1 cellular context compared by ENCODE assay signal in the genomic region with DNA sequence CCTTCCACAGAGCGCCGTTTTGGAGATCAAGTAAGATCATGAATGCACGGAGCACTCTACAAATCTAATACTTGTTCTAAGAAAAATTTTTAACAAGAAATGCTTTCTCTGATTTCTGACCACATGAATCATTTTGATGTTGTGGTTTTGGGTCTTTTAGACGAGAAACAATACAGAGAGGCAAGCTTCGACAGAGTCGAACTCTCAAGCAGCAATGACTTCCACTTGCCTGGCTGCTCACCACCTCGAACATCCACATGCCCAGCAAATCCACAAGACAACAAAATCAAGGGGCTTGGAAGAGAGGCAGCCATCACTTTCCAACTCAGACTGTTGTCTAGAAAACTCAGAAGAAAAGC.
TF ChIP-seq lines count a peak whose summit lies in the region.

No MANE protein-coding gene starts in this region.

TF ChIP-seq in GM23338, 12 proteins besides CTCF, POLR2A, EP300 and RAD21 (continued from another document):
- TF ChIP-seq, protein P1, sequence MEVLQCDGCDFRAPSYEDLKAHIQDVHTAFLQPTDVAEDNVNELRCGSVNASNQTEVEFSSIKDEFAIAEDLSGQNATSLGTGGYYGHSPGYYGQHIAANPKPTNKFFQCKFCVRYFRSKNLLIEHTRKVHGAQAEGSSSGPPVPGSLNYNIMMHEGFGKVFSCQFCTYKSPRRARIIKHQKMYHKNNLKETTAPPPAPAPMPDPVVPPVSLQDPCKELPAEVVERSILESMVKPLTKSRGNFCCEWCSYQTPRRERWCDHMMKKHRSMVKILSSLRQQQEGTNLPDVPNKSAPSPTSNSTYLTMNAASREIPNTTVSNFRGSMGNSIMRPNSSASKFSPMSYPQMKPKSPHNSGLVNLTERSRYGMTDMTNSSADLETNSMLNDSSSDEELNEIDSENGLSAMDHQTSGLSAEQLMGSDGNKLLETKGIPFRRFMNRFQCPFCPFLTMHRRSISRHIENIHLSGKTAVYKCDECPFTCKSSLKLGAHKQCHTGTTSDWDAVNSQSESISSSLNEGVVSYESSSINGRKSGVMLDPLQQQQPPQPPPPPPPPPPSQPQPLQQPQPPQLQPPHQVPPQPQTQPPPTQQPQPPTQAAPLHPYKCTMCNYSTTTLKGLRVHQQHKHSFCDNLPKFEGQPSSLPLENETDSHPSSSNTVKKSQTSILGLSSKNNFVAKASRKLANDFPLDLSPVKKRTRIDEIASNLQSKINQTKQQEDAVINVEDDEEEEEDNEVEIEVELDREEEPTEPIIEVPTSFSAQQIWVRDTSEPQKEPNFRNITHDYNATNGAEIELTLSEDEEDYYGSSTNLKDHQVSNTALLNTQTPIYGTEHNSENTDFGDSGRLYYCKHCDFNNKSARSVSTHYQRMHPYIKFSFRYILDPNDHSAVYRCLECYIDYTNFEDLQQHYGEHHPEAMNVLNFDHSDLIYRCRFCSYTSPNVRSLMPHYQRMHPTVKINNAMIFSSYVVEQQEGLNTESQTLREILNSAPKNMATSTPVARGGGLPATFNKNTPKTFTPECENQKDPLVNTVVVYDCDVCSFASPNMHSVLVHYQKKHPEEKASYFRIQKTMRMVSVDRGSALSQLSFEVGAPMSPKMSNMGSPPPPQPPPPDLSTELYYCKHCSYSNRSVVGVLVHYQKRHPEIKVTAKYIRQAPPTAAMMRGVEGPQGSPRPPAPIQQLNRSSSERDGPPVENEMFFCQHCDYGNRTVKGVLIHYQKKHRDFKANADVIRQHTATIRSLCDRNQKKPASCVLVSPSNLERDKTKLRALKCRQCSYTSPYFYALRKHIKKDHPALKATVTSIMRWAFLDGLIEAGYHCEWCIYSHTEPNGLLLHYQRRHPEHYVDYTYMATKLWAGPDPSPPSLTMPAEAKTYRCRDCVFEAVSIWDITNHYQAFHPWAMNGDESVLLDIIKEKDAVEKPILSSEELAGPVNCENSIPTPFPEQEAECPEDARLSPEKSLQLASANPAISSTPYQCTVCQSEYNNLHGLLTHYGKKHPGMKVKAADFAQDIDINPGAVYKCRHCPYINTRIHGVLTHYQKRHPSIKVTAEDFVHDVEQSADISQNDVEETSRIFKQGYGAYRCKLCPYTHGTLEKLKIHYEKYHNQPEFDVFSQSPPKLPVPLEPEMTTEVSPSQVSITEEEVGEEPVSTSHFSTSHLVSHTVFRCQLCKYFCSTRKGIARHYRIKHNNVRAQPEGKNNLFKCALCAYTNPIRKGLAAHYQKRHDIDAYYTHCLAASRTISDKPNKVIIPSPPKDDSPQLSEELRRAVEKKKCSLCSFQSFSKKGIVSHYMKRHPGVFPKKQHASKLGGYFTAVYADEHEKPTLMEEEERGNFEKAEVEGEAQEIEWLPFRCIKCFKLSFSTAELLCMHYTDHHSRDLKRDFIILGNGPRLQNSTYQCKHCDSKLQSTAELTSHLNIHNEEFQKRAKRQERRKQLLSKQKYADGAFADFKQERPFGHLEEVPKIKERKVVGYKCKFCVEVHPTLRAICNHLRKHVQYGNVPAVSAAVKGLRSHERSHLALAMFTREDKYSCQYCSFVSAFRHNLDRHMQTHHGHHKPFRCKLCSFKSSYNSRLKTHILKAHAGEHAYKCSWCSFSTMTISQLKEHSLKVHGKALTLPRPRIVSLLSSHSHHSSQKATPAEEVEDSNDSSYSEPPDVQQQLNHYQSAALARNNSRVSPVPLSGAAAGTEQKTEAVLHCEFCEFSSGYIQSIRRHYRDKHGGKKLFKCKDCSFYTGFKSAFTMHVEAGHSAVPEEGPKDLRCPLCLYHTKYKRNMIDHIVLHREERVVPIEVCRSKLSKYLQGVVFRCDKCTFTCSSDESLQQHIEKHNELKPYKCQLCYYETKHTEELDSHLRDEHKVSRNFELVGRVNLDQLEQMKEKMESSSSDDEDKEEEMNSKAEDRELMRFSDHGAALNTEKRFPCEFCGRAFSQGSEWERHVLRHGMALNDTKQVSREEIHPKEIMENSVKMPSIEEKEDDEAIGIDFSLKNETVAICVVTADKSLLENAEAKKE (CRISPR knock-in tag; IDR thresholded peaks at IDR 0.05), result no peak
- TF ChIP-seq NANOG (IDR thresholded peaks at IDR 0.05; ENCODE audit: borderline replicate concordance), result no peak
- no peak for TF ChIP-seq JUNB (IDR thresholded peaks at IDR 0.05; ENCODE audit: unreplicated experiment)
- no peak for TF ChIP-seq CREB1 (CRISPR knock-in tag; IDR thresholded peaks at IDR 0.05; ENCODE audit: low read depth)
- no peak for TF ChIP-seq ZNF331 (CRISPR knock-in tag; IDR thresholded peaks at IDR 0.05; ENCODE audit: low read depth)
- TF ChIP-seq, protein P2, sequence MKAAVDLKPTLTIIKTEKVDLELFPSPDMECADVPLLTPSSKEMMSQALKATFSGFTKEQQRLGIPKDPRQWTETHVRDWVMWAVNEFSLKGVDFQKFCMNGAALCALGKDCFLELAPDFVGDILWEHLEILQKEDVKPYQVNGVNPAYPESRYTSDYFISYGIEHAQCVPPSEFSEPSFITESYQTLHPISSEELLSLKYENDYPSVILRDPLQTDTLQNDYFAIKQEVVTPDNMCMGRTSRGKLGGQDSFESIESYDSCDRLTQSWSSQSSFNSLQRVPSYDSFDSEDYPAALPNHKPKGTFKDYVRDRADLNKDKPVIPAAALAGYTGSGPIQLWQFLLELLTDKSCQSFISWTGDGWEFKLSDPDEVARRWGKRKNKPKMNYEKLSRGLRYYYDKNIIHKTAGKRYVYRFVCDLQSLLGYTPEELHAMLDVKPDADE (IDR thresholded peaks at IDR 0.05), result no peak
- TF ChIP-seq EZH2 (IDR thresholded peaks at IDR 0.05; ENCODE audit: low read depth, unreplicated experiment), result no peak
- no peak for TF ChIP-seq ZNF114 (CRISPR knock-in tag; IDR thresholded peaks at IDR 0.05)
- TF ChIP-seq, protein P3, sequence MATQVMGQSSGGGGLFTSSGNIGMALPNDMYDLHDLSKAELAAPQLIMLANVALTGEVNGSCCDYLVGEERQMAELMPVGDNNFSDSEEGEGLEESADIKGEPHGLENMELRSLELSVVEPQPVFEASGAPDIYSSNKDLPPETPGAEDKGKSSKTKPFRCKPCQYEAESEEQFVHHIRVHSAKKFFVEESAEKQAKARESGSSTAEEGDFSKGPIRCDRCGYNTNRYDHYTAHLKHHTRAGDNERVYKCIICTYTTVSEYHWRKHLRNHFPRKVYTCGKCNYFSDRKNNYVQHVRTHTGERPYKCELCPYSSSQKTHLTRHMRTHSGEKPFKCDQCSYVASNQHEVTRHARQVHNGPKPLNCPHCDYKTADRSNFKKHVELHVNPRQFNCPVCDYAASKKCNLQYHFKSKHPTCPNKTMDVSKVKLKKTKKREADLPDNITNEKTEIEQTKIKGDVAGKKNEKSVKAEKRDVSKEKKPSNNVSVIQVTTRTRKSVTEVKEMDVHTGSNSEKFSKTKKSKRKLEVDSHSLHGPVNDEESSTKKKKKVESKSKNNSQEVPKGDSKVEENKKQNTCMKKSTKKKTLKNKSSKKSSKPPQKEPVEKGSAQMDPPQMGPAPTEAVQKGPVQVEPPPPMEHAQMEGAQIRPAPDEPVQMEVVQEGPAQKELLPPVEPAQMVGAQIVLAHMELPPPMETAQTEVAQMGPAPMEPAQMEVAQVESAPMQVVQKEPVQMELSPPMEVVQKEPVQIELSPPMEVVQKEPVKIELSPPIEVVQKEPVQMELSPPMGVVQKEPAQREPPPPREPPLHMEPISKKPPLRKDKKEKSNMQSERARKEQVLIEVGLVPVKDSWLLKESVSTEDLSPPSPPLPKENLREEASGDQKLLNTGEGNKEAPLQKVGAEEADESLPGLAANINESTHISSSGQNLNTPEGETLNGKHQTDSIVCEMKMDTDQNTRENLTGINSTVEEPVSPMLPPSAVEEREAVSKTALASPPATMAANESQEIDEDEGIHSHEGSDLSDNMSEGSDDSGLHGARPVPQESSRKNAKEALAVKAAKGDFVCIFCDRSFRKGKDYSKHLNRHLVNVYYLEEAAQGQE (IDR thresholded peaks at IDR 0.05; ENCODE audit: unreplicated experiment), result no peak
